16 cellular contexts compared by ENCODE assay signal in genomic region chr7:55031075-55031474, GRCh38. TPM values are rescaled to one million over a fixed set of nuclear protein-coding genes. Genes with fewer than 3 reads are reported as not detected.
A peak's percentile ranks its signal among the peaks of the same experiment; 100 is the strongest.
DNase-seq lines count a peak whose midpoint lies in the region; ATAC-seq, FAIRE-seq and TF ChIP-seq lines count a peak whose summit lies in the region.
"Had no signal": no experiment of that assay in that cellular context is flagged by ENCODE, and none has a peak within 500 bp of the region (broad histone marks: within the 10 kb centered on the region; RNA-seq: fewer than 3 reads in every experiment).

No MANE protein-coding gene starts in this region.

- H3K9ac ChIP-seq in HepG2 (ENCODE audit: insufficient read depth, low read depth, low read length), result no peak overlapping the region

- no TSS peak for BruUV-seq in Calu3 (replicated peaks; lab: Mats Ljungman, UMichigan)
- BruUV-seq in HepG2 (replicated peaks; lab: Mats Ljungman, UMichigan), result no TSS peak

- POLR2A ChIA-PET in WTC11 (lab: Charles Lee), result no interaction called here
- POLR2A ChIA-PET in HepG2 (lab: Yijun Ruan, JAX), result interaction anchor here (0.8 kb wide), 1 partner anchor 148 kb away, joined by 3 read pairs; no protein-coding TSS in a partner anchor

- intact Hi-C loops in Calu3 (cut with micrococcal nuclease; ENCODE audit: unreplicated experiment) (loop anchor here (5.0 kb wide), 2 partner anchors 36 to 101 kb away; no protein-coding TSS in a partner anchor), HepG2 (cut with micrococcal nuclease; ENCODE audit: unreplicated experiment) (no loop called here), sigmoid colon (cut with DNase I) (no loop called here), lower lobe of right lung (cut with DNase I) (no loop called here), posterior vena cava (cut with DNase I) (no loop called here)

- H3K4me3 ChIP-seq in HepG2 (replicated peaks in 1 of 3; ENCODE audit: insufficient read depth in 1 of 3, low read depth in 2 of 3, low read length in 3 of 3) (no peak overlapping the region), sigmoid colon (no peak overlapping the region), lower lobe of right lung (no peak overlapping the region)
- H3K4me3 ChIP-seq: HAP-1 had no signal

- H3K9me3 ChIP-seq in HepG2 (ENCODE audit: low read length) (no peaks in the 10 kb centered on the region), sigmoid colon (no peaks in the 10 kb centered on the region), lower lobe of right lung (no peaks in the 10 kb centered on the region)
- H3K9me3 ChIP-seq: HAP-1 had no signal

- H3K27ac Mint-ChIP-seq in Calu3 (ENCODE audit: unreplicated experiment) (peak overlapping the region; percentile 84), WTC11 (no peak overlapping the region), endothelial cell (ENCODE audit: unreplicated experiment) (no peak overlapping the region)

- WGBS in HepG2 (ENCODE audit: low lambda C conversion rate), result 12% methylated on average over 2 of the region's 2 CpGs
- 77 to 78% methylated on average over 2 of the region's 2 CpGs for WGBS in sigmoid colon, 2 donors

- no peaks in the 10 kb centered on the region for H3K27me3 ChIP-seq in HepG2 (ENCODE audit: control insufficient read depth in 1 of 2, insufficient read depth in 2 of 2, low read length in 2 of 2)
- no peaks in the 10 kb centered on the region for H3K27me3 ChIP-seq in sigmoid colon
- no peaks in the 10 kb centered on the region for H3K27me3 ChIP-seq in lower lobe of right lung (ENCODE audit: low read depth)

- no peaks in the 10 kb centered on the region for H4K20me1 ChIP-seq in HepG2 (ENCODE audit: insufficient read depth, low read length)

- H3K4me1 Mint-ChIP-seq in Calu3 (ENCODE audit: low read depth, unreplicated experiment) (peaks cover 83% of the 10 kb centered on the region), WTC11 (no peaks in the 10 kb centered on the region), endothelial cell (ENCODE audit: unreplicated experiment) (no peaks in the 10 kb centered on the region)

- H3K4me1 ChIP-seq in HepG2 (ENCODE audit: insufficient read depth, low read length), result peaks cover 58% of the 10 kb centered on the region
- peaks cover 0 to 78% (median 64%) of the 10 kb centered on the region in 4 donors for H3K4me1 ChIP-seq in sigmoid colon
- H3K4me1 ChIP-seq in lower lobe of right lung, result peaks cover 40% of the 10 kb centered on the region
- H3K4me1 ChIP-seq: HAP-1 had no signal

- H3K4me3 Mint-ChIP-seq in Calu3 (ENCODE audit: low read depth, unreplicated experiment) (peak overlapping the region; percentile 43), WTC11 (no peak overlapping the region), endothelial cell (ENCODE audit: unreplicated experiment) (no peak overlapping the region)

- ATAC-seq in WTC11 (no peak), HepG2 (peak; percentile 89), HG02763 (IDR thresholded peaks at IDR 0.05; ENCODE audit: unreplicated experiment) (no peak), lower lobe of right lung (no peak)

- FAIRE-seq in HepG2 (lab: Jason Lieb, UNC), result no peak

- no peak overlapping the region for H3K4me2 ChIP-seq in HepG2 (ENCODE audit: low read depth, low read length)

- peaks cover 20% of the 10 kb centered on the region for H3K36me3 Mint-ChIP-seq in Calu3 (ENCODE audit: insufficient read depth, unreplicated experiment)
- no peaks in the 10 kb centered on the region for H3K36me3 Mint-ChIP-seq in WTC11
- no peaks in the 10 kb centered on the region for H3K36me3 Mint-ChIP-seq in endothelial cell (ENCODE audit: low read depth, unreplicated experiment)

- no peak for TF ChIP-seq POLR2A in HepG2 (IDR thresholded peaks at IDR 0.05; ENCODE audit: insufficient read depth in 1 of 2, low read depth in 2 of 2, low read length in 2 of 2)
- no peak for TF ChIP-seq POLR2A in sigmoid colon (IDR thresholded peaks at IDR 0.05)

- CTCF ChIA-PET in Calu3 (lab: Charles Lee) (interaction anchor here (1.1 kb wide), 1 partner anchor 114 kb away, joined by 3 read pairs; no protein-coding TSS in a partner anchor), WTC11 (lab: Charles Lee) (no interaction called here), HepG2 (lab: Yijun Ruan, JAX; ENCODE audit: low intra/inter-chr PET ratio, low total read pairs) (no interaction called here)

- H3K36me3 ChIP-seq in HepG2 (replicated peaks in 1 of 2; ENCODE audit: control insufficient read depth in 1 of 2, insufficient read depth in 2 of 2, low read length in 2 of 2) (no peaks in the 10 kb centered on the region), sigmoid colon (no peaks in the 10 kb centered on the region), lower lobe of right lung (no peaks in the 10 kb centered on the region)
- H3K36me3 ChIP-seq: HAP-1 had no signal

- no peaks in the 10 kb centered on the region for H3K27me3 Mint-ChIP-seq in Calu3 (ENCODE audit: unreplicated experiment)
- no peaks in the 10 kb centered on the region for H3K27me3 Mint-ChIP-seq in WTC11 (ENCODE audit: low read depth)
- H3K27me3 Mint-ChIP-seq in endothelial cell (ENCODE audit: unreplicated experiment), result no peaks in the 10 kb centered on the region

- H3K9me3 Mint-ChIP-seq in Calu3 (ENCODE audit: low read depth, unreplicated experiment) (no peaks in the 10 kb centered on the region), WTC11 (no peaks in the 10 kb centered on the region), endothelial cell (ENCODE audit: unreplicated experiment) (no peaks in the 10 kb centered on the region)

- H3K79me2 ChIP-seq in HepG2 (ENCODE audit: insufficient read depth, low read length), result no peaks in the 10 kb centered on the region

- peak; percentile 53 for DNase-seq in Calu3
- no peak for DNase-seq in WTC11 (ENCODE audit: low spot score)
- peak; percentile 24 for DNase-seq in HepG2 (ENCODE audit: low spot score)
- DNase-seq in sigmoid colon, result no peak
- DNase-seq in endothelial cell (ENCODE audit: low spot score), result no peak
- no peak for DNase-seq in lower lobe of right lung
- no peak for DNase-seq in posterior vena cava (ENCODE audit: low spot score)
- DNase-seq: C1 segment of cervical spinal cord; NCI-H1048; NCI-H2107; NCI-H345; NCI-H69; NK-92 treated with Interleukin-12 subunit alpha and Interleukin-12 subunit beta, amount 100 ng/mL, for 24 hours; Right ventricle myocardium superior had no signal

- TF ChIP-seq RAD21 in HepG2 (CRISPR knock-in tag; IDR thresholded peaks at IDR 0.05), result no peak

- in situ Hi-C loops in HepG2 (cut with HindIII; ENCODE audit: extremely low pct_ligation_motif_present, low pct_unique_long_range_greater_than_20kb), result no loop called here

- TF ChIP-seq EP300 in HepG2 (IDR thresholded peaks at IDR 0.05; ENCODE audit: low read depth in 2 of 2, low read length in 2 of 2), result peak in 1 of 2 experiments; percentile 63; a peak in 2 of 4 replicates
- no peak for TF ChIP-seq EP300 in HepG2 (CRISPR knock-in tag; IDR thresholded peaks at IDR 0.05; ENCODE audit: borderline replicate concordance)
- no peak for TF ChIP-seq EP300 in sigmoid colon (IDR thresholded peaks at IDR 0.05)

- H3K27ac ChIP-seq in HepG2 (ENCODE audit: extremely low read length, insufficient read depth, low read length) (peak overlapping the region; percentile 20), sigmoid colon (peak overlapping the region; percentile 10 to 74 (median 70)), lower lobe of right lung (no peak overlapping the region)

- H2AFZ ChIP-seq in HepG2 (ENCODE audit: low read length), result no peak overlapping the region

- TF ChIP-seq CTCF in Calu3 (IDR thresholded peaks at IDR 0.05; ENCODE audit: unreplicated experiment), result no peak
- TF ChIP-seq CTCF in WTC11 (IDR thresholded peaks at IDR 0.05), result no peak
- no peak for TF ChIP-seq CTCF in HepG2 (CRISPR knock-in tag; IDR thresholded peaks at IDR 0.05)
- no peak for TF ChIP-seq CTCF in sigmoid colon (IDR thresholded peaks at IDR 0.05)
- no peak for TF ChIP-seq CTCF in endothelial cell (IDR thresholded peaks at IDR 0.05; ENCODE audit: unreplicated experiment)
- TF ChIP-seq CTCF in lower lobe of right lung (IDR thresholded peaks at IDR 0.05), result no peak

TF ChIP-seq in WTC11, 78 proteins besides CTCF, POLR2A, EP300 and RAD21:
- TF ChIP-seq GABPB1 (CRISPR knock-in tag; IDR thresholded peaks at IDR 0.05) (0 out of 2 replicates have a peak, but pooled peaks have one; percentile 36), KAT7 (CRISPR knock-in tag; IDR thresholded peaks at IDR 0.05; ENCODE audit: borderline replicate concordance) (no peak)

RNA-seq across cellular contexts. Expression of gene EGFR, which starts 12.3 kb away (rescaled TPM):
- 85.3 and 87.4 TPM in 2 replicates for total RNA-seq in Calu3 (2022)
- 5.9 to 7.6 TPM (median 6.0 TPM) in 3 replicates for total RNA-seq in WTC11 (2021)
- total RNA-seq in HepG2 (2016; rRNA removed; fragmentation: Illumina TruSeq; extraction: Trizol), result 7.0 TPM in 2 replicates
- total RNA-seq in HepG2 (2016; cell fraction: cytosol; rRNA removed; fragmentation: Illumina TruSeq; extraction: Trizol; ENCODE audit: low read depth), result 1.3 and 1.9 TPM in 2 replicates
- total RNA-seq in HepG2 (2016; cell fraction: insoluble cytoplasmic fraction; rRNA removed; fragmentation: Illumina TruSeq; extraction: Trizol), result 5.7 and 7.1 TPM in 2 replicates
- total RNA-seq in HepG2 (2016; cell fraction: membrane; rRNA removed; fragmentation: Illumina TruSeq; extraction: Trizol), result 3.8 and 3.9 TPM in 2 replicates
- 18.3 and 21.6 TPM in 2 replicates for total RNA-seq in HepG2 (2016; cell fraction: nucleus; rRNA removed; fragmentation: Illumina TruSeq; extraction: Trizol)
- 7.9 and 10.0 TPM in 2 replicates for polyA plus RNA-seq in HepG2 (2011; rRNA removed)
- 5.7 and 6.5 TPM in 2 replicates for polyA plus RNA-seq in HepG2 (2011; cell fraction: cytosol; rRNA removed)
- 15.6 and 16.1 TPM in 2 replicates for polyA plus RNA-seq in HepG2 (2011; cell fraction: nucleus; rRNA removed)
- polyA plus RNA-seq in HepG2 (2012), result 12.3 and 19.1 TPM in 2 replicates
- 0.76 and 0.86 TPM in 2 replicates for polyA plus RNA-seq in HepG2 (2016; cell fraction: cytosol; fragmentation: Illumina TruSeq; extraction: Trizol; ENCODE audit: low read depth)
- polyA plus RNA-seq in HepG2 (2016; cell fraction: insoluble cytoplasmic fraction; fragmentation: Illumina TruSeq; extraction: Trizol; ENCODE audit: low read depth), result 4.0 and 4.9 TPM in 2 replicates
- polyA plus RNA-seq in HepG2 (2016; cell fraction: membrane; fragmentation: Illumina TruSeq; extraction: Trizol; ENCODE audit: low read depth), result 1.4 and 1.9 TPM in 2 replicates
- 17.3 and 18.5 TPM in 2 replicates for polyA plus RNA-seq in HepG2 (2016; cell fraction: nucleus; fragmentation: Illumina TruSeq; extraction: Trizol; ENCODE audit: insufficient read depth, low read depth)
- polyA minus RNA-seq in HepG2 (2011; rRNA and poly(A)+ RNA removed; ENCODE audit: low replicate concordance), result 21.0 and 51.4 TPM in 2 replicates
- 9.3 and 14.3 TPM in 2 replicates for polyA minus RNA-seq in HepG2 (2011; cell fraction: cytosol; rRNA and poly(A)+ RNA removed)
- polyA minus RNA-seq in HepG2 (2011; cell fraction: nucleus; rRNA and poly(A)+ RNA removed), result 25.0 and 26.9 TPM in 2 replicates
- total RNA-seq in sigmoid colon, result 10 to 100 TPM; 35.6 to 61.5 (median 40.8) TPM
- 10 to 100 TPM in 1 of 3 donors, 1 to 10 TPM in 2; 3.6 to 10.7 (median 5.5) TPM for polyA plus RNA-seq in sigmoid colon
- 5.0 TPM for total RNA-seq in endothelial cell (ENCODE audit: unreplicated experiment)
- total RNA-seq in lower lobe of right lung, result 62.7 TPM
- total RNA-seq in posterior vena cava, result 10 to 100 TPM; 80.8 to 87.2 TPM

Comparison
In these comparisons a context has a peak if more than half of its experiments do, and no peak if none do; other contexts are left out.
1. DNase-seq: peak in Calu3 (single experiment) and HepG2 (single experiment); none in WTC11 (single experiment), sigmoid colon (single experiment), endothelial cell (single experiment), lower lobe of right lung (single experiment) and posterior vena cava (single experiment).